ENCODE assay signal across 8 cellular contexts in the genomic region with DNA sequence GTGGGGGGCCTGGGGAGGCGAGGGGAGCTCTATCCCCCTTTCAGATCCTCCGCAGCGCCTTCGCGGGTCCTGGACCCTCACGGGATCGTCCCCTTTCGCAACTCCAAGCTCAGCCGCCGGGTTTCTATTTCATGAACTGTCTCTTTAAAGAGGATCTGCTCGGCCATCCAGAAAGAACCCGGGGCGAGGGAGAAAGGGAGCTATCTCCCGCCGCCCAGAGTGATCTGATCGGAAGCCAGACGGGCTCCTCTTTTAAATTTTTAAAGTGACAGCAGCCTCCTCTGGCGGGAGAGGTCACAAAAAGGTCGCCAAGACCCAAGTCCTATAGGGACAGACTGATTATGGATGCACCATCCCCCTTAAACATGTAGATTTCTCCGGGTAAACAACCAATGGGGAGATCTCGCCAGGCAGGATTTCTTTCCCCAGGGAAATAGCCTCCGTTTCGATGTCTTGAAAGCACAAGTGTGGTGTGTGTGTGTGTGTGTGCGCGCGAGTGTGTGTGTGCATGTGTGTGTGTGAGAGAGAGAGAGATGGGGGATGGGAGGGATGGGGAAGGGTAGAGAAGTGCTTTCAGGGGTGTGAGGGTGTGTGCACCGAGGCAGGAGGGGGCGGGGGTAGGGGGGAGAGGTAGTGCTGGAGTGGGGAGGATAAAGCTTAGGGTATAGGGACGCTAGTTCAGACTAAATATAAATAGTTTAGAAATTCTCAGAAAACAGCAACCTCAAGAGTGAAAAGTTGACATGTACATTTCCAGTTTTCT.
DNase-seq lines count a peak whose midpoint lies in the region; ATAC-seq and TF ChIP-seq lines count a peak whose summit lies in the region.

No MANE protein-coding gene starts in this region.

- H3K27me3 ChIP-seq in neural progenitor cell = peaks cover 62% of the 10 kb centered on the region

- H3K36me3 Mint-ChIP-seq in activated T-cell treated with anti-CD3 and anti-CD28 coated beads, Interleukin-2, amount 50 U/mL, for 72 hours (ENCODE audit: insufficient read depth in 2 of 2) = no peaks in the 10 kb centered on the region
- H3K36me3 Mint-ChIP-seq in neural progenitor cell = no peaks in the 10 kb centered on the region

- no peaks in the 10 kb centered on the region for H3K79me2 ChIP-seq in neural progenitor cell (ENCODE audit: low read depth)

- no peak overlapping the region for H3K27ac ChIP-seq in neural progenitor cell

- no peaks in the 10 kb centered on the region for H3K36me3 ChIP-seq in neural progenitor cell

- peak overlapping the region; percentile 48 for H3K4me3 ChIP-seq in neural progenitor cell

- H3K4me1 Mint-ChIP-seq in activated T-cell treated with anti-CD3 and anti-CD28 coated beads, Interleukin-2, amount 50 U/mL, for 72 hours (ENCODE audit: low read depth) = peaks cover 33% of the 10 kb centered on the region
- H3K4me1 Mint-ChIP-seq in neural progenitor cell = peaks cover 69% of the 10 kb centered on the region

- peak; percentile 12 to 13 for ATAC-seq in activated T-cell treated with anti-CD3 and anti-CD28 coated beads, Interleukin-2, amount 50 U/mL, for 72 hours (replicated peaks in 1 of 2)
- no peak for ATAC-seq in HG03045 (IDR thresholded peaks at IDR 0.05; ENCODE audit: unreplicated experiment)
- no peak for ATAC-seq in HG03135 (IDR thresholded peaks at IDR 0.05; ENCODE audit: unreplicated experiment)
- ATAC-seq in HG02852 (IDR thresholded peaks at IDR 0.05; ENCODE audit: unreplicated experiment) = no peak

- H4K20me1 ChIP-seq in neural progenitor cell (ENCODE audit: low read depth) = peaks cover 16% of the 10 kb centered on the region

- DNase-seq in GM03348 (ENCODE audit: low spot score) (peak; percentile 85), NCI-H146 (lab: John Stamatoyannopoulos, UW) (peak; percentile 34), glomerular visceral epithelial cell (ENCODE audit: extremely low spot score) (peak; percentile 72), neural progenitor cell (ENCODE audit: low spot score) (peak; percentile 94)
- peak; percentile 8 to 16 for DNase-seq in activated T-cell treated with anti-CD3 and anti-CD28 coated beads, Interleukin-2, amount 50 U/mL, for 72 hours

- H3F3A ChIP-seq in neural progenitor cell (ENCODE audit: low read depth) = peaks cover 40% of the 10 kb centered on the region

- H3K9me3 Mint-ChIP-seq in activated T-cell treated with anti-CD3 and anti-CD28 coated beads, Interleukin-2, amount 50 U/mL, for 72 hours = no peaks in the 10 kb centered on the region
- H3K9me3 Mint-ChIP-seq in neural progenitor cell = no peaks in the 10 kb centered on the region

- H3K27me3 Mint-ChIP-seq in activated T-cell treated with anti-CD3 and anti-CD28 coated beads, Interleukin-2, amount 50 U/mL, for 72 hours (ENCODE audit: low read depth) = peaks cover 76% of the 10 kb centered on the region
- H3K27me3 Mint-ChIP-seq in neural progenitor cell (ENCODE audit: insufficient read depth, low read depth) = peaks cover 3% of the 10 kb centered on the region

- no peak overlapping the region for H3K9ac ChIP-seq in neural progenitor cell

- TF ChIP-seq CTCF in neural progenitor cell (IDR thresholded peaks at IDR 0.05) = no peak

- H3K4me1 ChIP-seq in neural progenitor cell = peaks cover 40% of the 10 kb centered on the region

- no peaks in the 10 kb centered on the region for H3K9me3 ChIP-seq in neural progenitor cell (ENCODE audit: low read depth)

- H3K4me3 Mint-ChIP-seq in activated T-cell treated with anti-CD3 and anti-CD28 coated beads, Interleukin-2, amount 50 U/mL, for 72 hours = peak overlapping the region; percentile 79 to 93
- H3K4me3 Mint-ChIP-seq in neural progenitor cell = peak overlapping the region; percentile 89

- H3K4me2 ChIP-seq in neural progenitor cell = peak overlapping the region; percentile 85

- H2AFZ ChIP-seq in neural progenitor cell (replicated peaks) = no peak overlapping the region

- H3K27ac Mint-ChIP-seq in activated T-cell treated with anti-CD3 and anti-CD28 coated beads, Interleukin-2, amount 50 U/mL, for 72 hours = peak overlapping the region; percentile 21
- peak overlapping the region; percentile 0 for H3K27ac Mint-ChIP-seq in neural progenitor cell

Comparison
In these comparisons a context has a peak if more than half of its experiments do, and no peak if none do; other contexts are left out.
1. DNase-seq: peak in every context shown above with its lines; median percentile 94 in neural progenitor cell; 85 in GM03348; 72 in glomerular visceral epithelial cell; 34 in NCI-H146; 12 in activated T-cell treated with anti-CD3 and anti-CD28 coated beads, Interleukin-2, amount 50 U/mL, for 72 hours.
2. ATAC-seq: peak in activated T-cell treated with anti-CD3 and anti-CD28 coated beads, Interleukin-2, amount 50 U/mL, for 72 hours (2 of 2); none in HG03045 (single experiment), HG03135 (single experiment) and HG02852 (single experiment).